22 cellular contexts compared by ENCODE assay signal in genomic region chr2:228841877-228842276, GRCh38.
DNase-seq lines count a peak whose midpoint lies in the region; ATAC-seq, FAIRE-seq and TF ChIP-seq lines count a peak whose summit lies in the region.
"Had no signal": no experiment of that assay in that cellular context is flagged by ENCODE, and none has a peak within 500 bp of the region (broad histone marks: within the 10 kb centered on the region; RNA-seq: fewer than 3 reads in every experiment).

No MANE protein-coding gene starts in this region.

- H3K27me3 ChIP-seq in breast epithelium: no peaks in the 10 kb centered on the region
- no peaks in the 10 kb centered on the region for H3K27me3 ChIP-seq in small intestine (ENCODE audit: control insufficient read depth in 2 of 2, insufficient read depth in 2 of 2, low read length in 2 of 2)
- H3K27me3 ChIP-seq: spleen had no signal

- H3K4me1 ChIP-seq in breast epithelium (no peaks in the 10 kb centered on the region), small intestine (ENCODE audit: control insufficient read depth in 2 of 2, insufficient read depth in 1 of 2, low read depth in 1 of 2, low read length in 1 of 2) (no peaks in the 10 kb centered on the region)
- H3K4me1 ChIP-seq: A549, parathyroid adenoma, spleen had no signal

- no peak for FAIRE-seq in small intestine (lab: Jason Lieb, UNC)
- FAIRE-seq: A549, K562 had no signal

- DNase-seq in MCF 10A (ENCODE audit: unreplicated experiment): peak; percentile 57
- DNase-seq in breast epithelium (ENCODE audit: low spot score in 2 of 2): no peak
- peak; percentile 5 for DNase-seq in NCI-H2107 (lab: John Stamatoyannopoulos, UW)
- DNase-seq in choroid plexus epithelial cell (ENCODE audit: low read depth): peak; percentile 60
- DNase-seq in renal cortical epithelial cell (ENCODE audit: low read depth): peak; percentile 53
- no peak for DNase-seq in CD1c-positive myeloid dendritic cell (ENCODE audit: extremely low spot score)
- no peak for DNase-seq in small intestine
- DNase-seq: activated CD8-positive, alpha-beta memory T cell treated with anti-CD3 and anti-CD28 coated beads, Interleukin-2, amount 10 ng/mL, durations not matched to agents 7 days and 5 days; activated effector memory CD4-positive, alpha-beta T cell treated with anti-CD3 and anti-CD28 coated beads, Interleukin-2, amount 50 U/mL, for 16 hours; anterior cingulate cortex; GDM1; hippocampal formation; NCI-H1105 treated with DMSO at 0.1 percent for 48 hours; NCI-H524 treated with DMSO at 0.1 percent for 48 hours; spleen; stimulated activated naive B cell treated with anti-CD40 and anti-IgM and Interleukin-4, amounts not matched to agents 10 μg/mL and 1 μg/mL and 100 μg/mL, for 72 hours had no signal

- no peak overlapping the region for H3K27ac Mint-ChIP-seq in MCF 10A (ENCODE audit: low read depth, unreplicated experiment)
- H3K27ac Mint-ChIP-seq: activated CD8-positive, alpha-beta memory T cell treated with anti-CD3 and anti-CD28 coated beads, Interleukin-2, amount 10 ng/mL, durations not matched to agents 7 days and 5 days; stimulated activated naive B cell treated with anti-CD40 and anti-IgM and Interleukin-4, amounts not matched to agents 10 μg/mL and 1 μg/mL and 100 μg/mL, for 72 hours; T-helper 1 cell treated with Interleukin-12 subunit alpha and Interleukin-12 subunit beta and Interleukin-4 antibody, amounts not matched to agents 30 μg/mL and 1 μg/mL, for 36 hours; type B pancreatic cell had no signal

- WGBS in small intestine, 3 donors: 53 to 68% (median 55%) methylated on average over 3 of the region's 3 CpGs

- no peaks in the 10 kb centered on the region for H3K4me1 Mint-ChIP-seq in MCF 10A (ENCODE audit: insufficient read depth, unreplicated experiment)
- H3K4me1 Mint-ChIP-seq: activated CD8-positive, alpha-beta memory T cell treated with anti-CD3 and anti-CD28 coated beads, Interleukin-2, amount 10 ng/mL, durations not matched to agents 7 days and 5 days; stimulated activated naive B cell treated with anti-CD40 and anti-IgM and Interleukin-4, amounts not matched to agents 10 μg/mL and 1 μg/mL and 100 μg/mL, for 72 hours had no signal

- H3K36me3 Mint-ChIP-seq in MCF 10A (ENCODE audit: insufficient read depth, unreplicated experiment): no peaks in the 10 kb centered on the region
- H3K36me3 Mint-ChIP-seq: activated CD8-positive, alpha-beta memory T cell treated with anti-CD3 and anti-CD28 coated beads, Interleukin-2, amount 10 ng/mL, durations not matched to agents 7 days and 5 days; stimulated activated naive B cell treated with anti-CD40 and anti-IgM and Interleukin-4, amounts not matched to agents 10 μg/mL and 1 μg/mL and 100 μg/mL, for 72 hours; type B pancreatic cell had no signal

- CTCF ChIA-PET in MCF 10A (lab: Yijun Ruan, JAX): no interaction called here

- intact Hi-C loops in MCF 10A (cut with micrococcal nuclease): no loop called here
- intact Hi-C loops in breast epithelium (cut with DNase I; ENCODE audit: low total_unique reads): no loop called here

- no peaks in the 10 kb centered on the region for H3K27me3 Mint-ChIP-seq in MCF 10A (ENCODE audit: insufficient read depth, unreplicated experiment)
- H3K27me3 Mint-ChIP-seq: activated CD8-positive, alpha-beta memory T cell treated with anti-CD3 and anti-CD28 coated beads, Interleukin-2, amount 10 ng/mL, durations not matched to agents 7 days and 5 days; stimulated activated naive B cell treated with anti-CD40 and anti-IgM and Interleukin-4, amounts not matched to agents 10 μg/mL and 1 μg/mL and 100 μg/mL, for 72 hours; type B pancreatic cell had no signal

- ATAC-seq in GM18909 (IDR thresholded peaks at IDR 0.05; ENCODE audit: poor library complexity, unreplicated experiment): no peak
- ATAC-seq: A549; activated CD8-positive, alpha-beta memory T cell treated with anti-CD3 and anti-CD28 coated beads, Interleukin-2, amount 10 ng/mL, durations not matched to agents 7 days and 5 days; K562; stimulated activated naive B cell treated with anti-CD40 and anti-IgM and Interleukin-4, amounts not matched to agents 10 μg/mL and 1 μg/mL and 100 μg/mL, for 72 hours had no signal

- TF ChIP-seq CTCF in MCF 10A (IDR thresholded peaks at IDR 0.05; ENCODE audit: unreplicated experiment) (no peak), breast epithelium (IDR thresholded peaks at IDR 0.05) (no peak), choroid plexus epithelial cell (conservative IDR thresholded peaks at IDR 0.05; ENCODE audit: low read depth, low read length) (no peak)

- no peaks in the 10 kb centered on the region for H3K36me3 ChIP-seq in breast epithelium
- no peaks in the 10 kb centered on the region for H3K36me3 ChIP-seq in small intestine (ENCODE audit: control insufficient read depth in 2 of 2, insufficient read depth in 2 of 2, low read length in 2 of 2)
- H3K36me3 ChIP-seq: spleen had no signal

- H3K9me3 ChIP-seq in breast epithelium: no peaks in the 10 kb centered on the region
- H3K9me3 ChIP-seq in small intestine (ENCODE audit: control insufficient read depth, low read depth): no peaks in the 10 kb centered on the region
- H3K9me3 ChIP-seq: A549 had no signal

- no peaks in the 10 kb centered on the region for H3K9me3 Mint-ChIP-seq in MCF 10A (ENCODE audit: unreplicated experiment)
- H3K9me3 Mint-ChIP-seq: type B pancreatic cell had no signal

- POLR2A ChIA-PET in MCF 10A (lab: Yijun Ruan, JAX): no interaction called here

- H3K4me3 ChIP-seq in breast epithelium (no peak overlapping the region), choroid plexus epithelial cell (ENCODE audit: low read depth, low read length) (no peak overlapping the region), small intestine (ENCODE audit: low read depth in 1 of 2, low read length in 2 of 2) (no peak overlapping the region)
- H3K4me3 ChIP-seq: A549, K562, spleen had no signal

- H3K27ac ChIP-seq in breast epithelium (peak overlapping the region in 1 of 2 donors; percentile 59), small intestine (ENCODE audit: low read depth in 1 of 2, low read length in 1 of 2) (no peak overlapping the region)
- H3K27ac ChIP-seq: A549, parathyroid adenoma, spleen had no signal

- H3K4me3 Mint-ChIP-seq in MCF 10A (ENCODE audit: unreplicated experiment): no peak overlapping the region
- H3K4me3 Mint-ChIP-seq: activated CD8-positive, alpha-beta memory T cell treated with anti-CD3 and anti-CD28 coated beads, Interleukin-2, amount 10 ng/mL, durations not matched to agents 7 days and 5 days; stimulated activated naive B cell treated with anti-CD40 and anti-IgM and Interleukin-4, amounts not matched to agents 10 μg/mL and 1 μg/mL and 100 μg/mL, for 72 hours; T-helper 1 cell treated with Interleukin-12 subunit alpha and Interleukin-12 subunit beta and Interleukin-4 antibody, amounts not matched to agents 30 μg/mL and 1 μg/mL, for 36 hours; type B pancreatic cell had no signal

- BruUV-seq in MCF 10A (replicated peaks; lab: Mats Ljungman, UMichigan): no TSS peak

- TF ChIP-seq POLR2A in breast epithelium (IDR thresholded peaks at IDR 0.05): no peak

Comparison
In these comparisons a context has a peak if more than half of its experiments do, and no peak if none do; other contexts are left out.
1. DNase-seq: peak in MCF 10A (single experiment), NCI-H2107 (single experiment), choroid plexus epithelial cell (single experiment) and renal cortical epithelial cell (single experiment); none in breast epithelium (0 of 2), CD1c-positive myeloid dendritic cell (single experiment) and small intestine (single experiment).